In the genomic region with DNA sequence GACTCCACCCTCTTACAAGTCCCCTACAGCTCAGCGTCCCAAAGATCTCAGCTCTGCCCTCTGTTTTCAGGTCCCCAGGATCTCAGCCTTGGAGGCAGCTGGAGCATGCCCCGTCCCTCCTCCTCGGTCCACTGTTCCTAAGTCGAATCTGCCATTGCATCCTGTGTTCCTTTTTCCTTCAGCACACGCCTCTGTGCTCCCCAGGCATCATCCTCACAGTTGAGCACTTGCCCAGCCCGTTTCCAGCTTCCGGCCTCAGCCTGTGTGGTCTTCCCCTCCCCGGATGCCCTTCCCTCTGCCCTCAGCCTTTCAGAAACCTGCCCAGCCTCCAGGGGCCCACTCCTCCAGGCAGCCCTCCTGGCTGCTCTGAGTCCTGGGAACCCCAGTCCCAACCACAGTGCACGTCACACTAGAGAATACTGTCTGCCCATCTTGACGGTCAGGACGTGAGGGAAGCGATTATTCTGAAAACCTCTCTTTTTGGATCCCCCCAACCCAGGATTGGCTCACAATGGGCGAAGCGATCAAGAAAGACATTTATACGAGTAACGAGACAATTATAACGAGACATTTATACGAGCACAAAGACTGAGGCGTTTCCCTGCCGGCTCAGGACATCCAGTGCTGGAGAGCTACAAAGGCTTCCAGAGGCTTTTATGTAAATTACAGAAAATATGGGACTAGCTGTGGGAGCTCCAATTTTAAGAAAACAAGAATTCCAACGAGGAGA, we compare ENCODE assay signal across 32 cellular contexts. TPM values are rescaled to one million over a fixed set of nuclear protein-coding genes. Genes with fewer than 3 reads are reported as not detected.
DNase-seq lines count a peak whose midpoint lies in the region; ATAC-seq, FAIRE-seq and TF ChIP-seq lines count a peak whose summit lies in the region.
"Had no signal": no experiment of that assay in that cellular context is flagged by ENCODE, and none has a peak within 500 bp of the region (broad histone marks: within the 10 kb centered on the region; RNA-seq: fewer than 3 reads in every experiment).

No MANE protein-coding gene starts in this region.

- no peaks in the 10 kb centered on the region for H3K27me3 Mint-ChIP-seq in CD4-positive, CD25-positive, alpha-beta regulatory T cell
- peaks cover 12% of the 10 kb centered on the region for H3K27me3 Mint-ChIP-seq in H9 (ENCODE audit: low read depth)
- H3K27me3 Mint-ChIP-seq: type B pancreatic cell had no signal

- H3K18ac ChIP-seq in H9 (ENCODE audit: insufficient read length, low read depth, low read length) (no peak overlapping the region), H1 (ENCODE audit: extremely low read depth, low read length) (peak overlapping the region; percentile 83; the same call in 1 of the 2 replicates)

- TF ChIP-seq EP300 in H1 (IDR thresholded peaks at IDR 0.05; ENCODE audit: borderline replicate concordance in 1 of 2, low read depth in 2 of 2, low read length in 2 of 2) = no peak

- H2BK12ac ChIP-seq in H9 (ENCODE audit: insufficient read length, low read depth, low read length) (no peak overlapping the region), H1 (ENCODE audit: low read depth, low read length) (peak overlapping the region; percentile 90; the same call in 1 of the 2 replicates)

- no peak overlapping the region for H2BK120ac ChIP-seq in H9 (ENCODE audit: low read depth, low read length, poor library complexity, severe bottlenecking)
- H2BK120ac ChIP-seq in H1 (replicated peaks; ENCODE audit: low read depth, low read length) = no peak overlapping the region

- H4K91ac ChIP-seq in H9 (ENCODE audit: insufficient read length, low read depth, low read length) (no peak overlapping the region), H1 (replicated peaks; ENCODE audit: insufficient read length, low read length) (no peak overlapping the region)

- no peak overlapping the region for H3K4me3 ChIP-seq in CD4-positive, CD25-positive, alpha-beta regulatory T cell (ENCODE audit: low read depth, low read length)
- H3K4me3 ChIP-seq in H1 (ENCODE audit: extremely low read depth in 1 of 4, insufficient read depth in 2 of 4, low read depth in 3 of 4, low read length in 4 of 4) = no peak overlapping the region
- H3K4me3 ChIP-seq in osteoblast (ENCODE audit: insufficient read depth, low read length) = no peak overlapping the region
- H3K4me3 ChIP-seq: gastroesophageal sphincter, prostate gland, SJCRH30 had no signal

- H3K27ac Mint-ChIP-seq in CD4-positive, CD25-positive, alpha-beta regulatory T cell = peak overlapping the region in 2 of 3 donors; percentile 34 to 77
- peak overlapping the region in 2 of 3 experiments; percentile 40 to 56; a peak in 3 of 7 replicates for H3K27ac Mint-ChIP-seq in H9
- H3K27ac Mint-ChIP-seq: stimulated activated effector memory CD8-positive, alpha-beta T cell treated with anti-CD3 and anti-CD28 coated beads, Interleukin-12 subunit alpha, Interleukin-12 subunit beta, amount 100 ng/mL, for 72 hours; type B pancreatic cell had no signal

- H3K4me3 Mint-ChIP-seq in CD4-positive, CD25-positive, alpha-beta regulatory T cell = no peak overlapping the region
- H3K4me3 Mint-ChIP-seq in H9 = peak overlapping the region in 1 of 2 experiments; percentile 53; a peak in 2 of 5 replicates
- H3K4me3 Mint-ChIP-seq: immature natural killer cell; stimulated activated effector memory CD8-positive, alpha-beta T cell treated with anti-CD3 and anti-CD28 coated beads, Interleukin-12 subunit alpha, Interleukin-12 subunit beta, amount 100 ng/mL, for 72 hours; type B pancreatic cell had no signal

- no peaks in the 10 kb centered on the region for H3K4me1 Mint-ChIP-seq in CD4-positive, CD25-positive, alpha-beta regulatory T cell
- H3K4me1 Mint-ChIP-seq in H9 = peaks cover 14 to 25% of the 10 kb centered on the region in 2 experiments
- H3K4me1 Mint-ChIP-seq: immature natural killer cell had no signal

- H3K4me2 ChIP-seq in H9 (ENCODE audit: insufficient read depth, insufficient read length, low read length) (no peak overlapping the region), H1 (ENCODE audit: insufficient read depth in 1 of 2, low read depth in 2 of 2, low read length in 2 of 2) (peak overlapping the region; percentile 20 to 33; a peak in 3 of 4 replicates), osteoblast (ENCODE audit: insufficient read depth, low read length) (no peak overlapping the region)

- H4K8ac ChIP-seq in H9 (replicated peaks; ENCODE audit: insufficient read length, low read depth, low read length) (no peak overlapping the region), H1 (ENCODE audit: extremely low read depth, insufficient read depth, low read length) (peak overlapping the region; percentile 20; the same call in 1 of the 2 replicates)

- POLR2A ChIA-PET in H1 (lab: Charles Lee; ENCODE audit: partially characterized antibody) = interaction anchor here (0.7 to 1.8 kb wide), 4 partner anchors 9 to 33 kb away, joined by 3 to 4 read pairs (median 4); no protein-coding TSS in a partner anchor

- H3K9ac ChIP-seq in H9 (ENCODE audit: extremely low read depth, insufficient read length, low read length) (no peak overlapping the region), H1 (replicated peaks in 1 of 4; ENCODE audit: extremely low read depth in 1 of 4, low read depth in 3 of 4, low read length in 3 of 4) (no peak overlapping the region; a peak in 1 of 7 replicates)

- intact Hi-C loops in left colon (cut with DNase I, micrococcal nuclease) = no loop called here

- no peak for TF ChIP-seq POLR2A in H1 (IDR thresholded peaks at IDR 0.05; ENCODE audit: control extremely low read depth in 1 of 2, low read depth in 2 of 2, low read length in 2 of 2)

- TF ChIP-seq CTCF in H9 (conservative IDR thresholded peaks at IDR 0.05) = no peak
- no peak for TF ChIP-seq CTCF in H1 (IDR thresholded peaks at IDR 0.05; ENCODE audit: control extremely low read depth in 1 of 3, insufficient read depth in 1 of 3, low read depth in 1 of 3, low read length in 3 of 3)
- TF ChIP-seq CTCF in osteoblast (IDR thresholded peaks at IDR 0.05; ENCODE audit: extremely low read depth, low read depth, low read length) = no peak

- H3K23ac ChIP-seq in H9 (ENCODE audit: insufficient read length, low read depth, low read length) (no peak overlapping the region), H1 (ENCODE audit: insufficient read length) (no peak overlapping the region)

- H3K79me2 ChIP-seq in H9 (ENCODE audit: insufficient read depth, low read length) = no peaks in the 10 kb centered on the region
- H3K79me2 ChIP-seq in H1 (ENCODE audit: control insufficient read depth in 1 of 2, insufficient read depth in 2 of 2, low read length in 2 of 2) = no peaks in the 10 kb centered on the region
- H3K79me2 ChIP-seq in osteoblast (ENCODE audit: insufficient read depth, low read length) = no peaks in the 10 kb centered on the region

- H3K4me1 ChIP-seq in CD4-positive, CD25-positive, alpha-beta regulatory T cell (ENCODE audit: control insufficient read depth, insufficient read depth, low read length, poor library complexity, severe bottlenecking) = no peaks in the 10 kb centered on the region
- H3K4me1 ChIP-seq in H9 (ENCODE audit: insufficient read depth, low read length) (0 out of 2 replicates have a peak, but pooled peaks cover 2% of the 10 kb centered on the region), H1 (replicated peaks in 1 of 4; ENCODE audit: control insufficient read depth in 3 of 4, insufficient read depth in 4 of 4, low read length in 3 of 4) (peaks cover 4 to 20% (median 15%) of the 10 kb centered on the region in 4 experiments), osteoblast (ENCODE audit: insufficient read depth, low read length) (no peaks in the 10 kb centered on the region)
- H3K4me1 ChIP-seq: prostate gland, SJCRH30 had no signal

- H2AK5ac ChIP-seq in H9 (ENCODE audit: insufficient read length, low read length) (no peak overlapping the region), H1 (ENCODE audit: low read depth, low read length) (peak overlapping the region; percentile 65; the same call in 1 of the 2 replicates)

- H3K9me3 ChIP-seq in CD4-positive, CD25-positive, alpha-beta regulatory T cell (ENCODE audit: control insufficient read depth in 2 of 2, low read length in 2 of 2) = no peaks in the 10 kb centered on the region
- H3K9me3 ChIP-seq in H9 (ENCODE audit: control insufficient read depth, low read depth, low read length) (no peaks in the 10 kb centered on the region), H1 (ENCODE audit: insufficient read depth in 2 of 2, low read depth in 1 of 2, low read length in 1 of 2) (no peaks in the 10 kb centered on the region), osteoblast (ENCODE audit: low read depth, low read length) (no peaks in the 10 kb centered on the region)
- H3K9me3 ChIP-seq: gastroesophageal sphincter, prostate gland, SJCRH30 had no signal

- CTCF ChIA-PET in H1 (lab: Charles Lee; ENCODE audit: partially characterized antibody) = interaction anchor here (0.7 to 4.4 kb wide), 15 partner anchors 8 to 162 kb away, joined by 3 to 29 read pairs (median 4); no protein-coding TSS in a partner anchor

- H4K20me1 ChIP-seq in H9 (ENCODE audit: control insufficient read depth, insufficient read depth, insufficient read length) = no peaks in the 10 kb centered on the region
- H4K20me1 ChIP-seq in H1 (replicated peaks in 1 of 2; ENCODE audit: control insufficient read depth in 1 of 2, insufficient read depth in 2 of 2, low read length in 2 of 2) = no peaks in the 10 kb centered on the region
- H4K20me1 ChIP-seq in osteoblast (ENCODE audit: insufficient read depth, low read length) = no peaks in the 10 kb centered on the region

- no peak for DNase-seq in CD4-positive, CD25-positive, alpha-beta regulatory T cell
- DNase-seq in H9 (no peak), H1 (ENCODE audit: low read depth in 1 of 2, low spot score in 2 of 2) (no peak), osteoblast (ENCODE audit: insufficient read length, low spot score, missing footprints) (peak; percentile 26), left colon (no peak), hepatic stellate cell (ENCODE audit: low spot score) (no peak)
- no peak for DNase-seq in activated T-cell treated with anti-CD3 and anti-CD28 coated beads, Interleukin-2, amount 50 U/mL, for 1 hour
- DNase-seq: activated CD4-positive, alpha-beta T cell treated with anti-CD3 and anti-CD28 coated beads for 4 hours; activated CD8-positive, alpha-beta memory T cell treated with anti-CD3 and anti-CD28 coated beads for 24 hours; activated effector memory CD4-positive, alpha-beta T cell treated with Interleukin-2 at 50 U/mL for 16 hours; activated T-cell treated with anti-CD3 and anti-CD28 coated beads for 4 hours; C1 segment of cervical spinal cord; central memory CD4-positive, alpha-beta T cell; COR-L47; DMS79; GDM1; hypothalamus; immature natural killer cell; mesendoderm; NCI-H1048; NCI-H2107; NCI-H446; NCI-H748 treated with DMSO at 0.1 percent for 48 hours; SJCRH30; SW 1271 had no signal

- H3K4ac ChIP-seq in H9 (ENCODE audit: low read depth, low read length) (no peak overlapping the region), H1 (replicated peaks; ENCODE audit: insufficient read length, low read depth, low read length) (no peak overlapping the region)

- no peak overlapping the region for H4K5ac ChIP-seq in H9 (ENCODE audit: insufficient read length, low read depth, low read length)
- H4K5ac ChIP-seq in H1 (ENCODE audit: insufficient read length, low read depth, low read length) = no peak overlapping the region

- FAIRE-seq in H1 (lab: Jason Lieb, UNC) = no peak
- FAIRE-seq: endothelial cell of umbilical vein had no signal

- no peak overlapping the region for H3K27ac ChIP-seq in CD4-positive, CD25-positive, alpha-beta regulatory T cell (ENCODE audit: insufficient read depth, low read length, poor library complexity, severe bottlenecking)
- H3K27ac ChIP-seq in H9 (ENCODE audit: insufficient read length, low read depth, low read length) (no peak overlapping the region), H1 (ENCODE audit: low read depth, low read length) (no peak overlapping the region), osteoblast (ENCODE audit: low read depth, low read length) (no peak overlapping the region)
- H3K27ac ChIP-seq: prostate gland, SJCRH30 had no signal

- H3K36me3 ChIP-seq in CD4-positive, CD25-positive, alpha-beta regulatory T cell (ENCODE audit: control insufficient read depth, insufficient read depth, low read length) = no peaks in the 10 kb centered on the region
- H3K36me3 ChIP-seq in H1 (ENCODE audit: control insufficient read depth in 2 of 4, insufficient read depth in 4 of 4, low read length in 3 of 4) = no peaks in the 10 kb centered on the region
- no peaks in the 10 kb centered on the region for H3K36me3 ChIP-seq in osteoblast (ENCODE audit: insufficient read depth, low read length)
- H3K36me3 ChIP-seq: gastroesophageal sphincter, prostate gland, SJCRH30 had no signal

- no peaks in the 10 kb centered on the region for H3K27me3 ChIP-seq in CD4-positive, CD25-positive, alpha-beta regulatory T cell (ENCODE audit: control insufficient read depth, insufficient read depth, low read length)
- H3K27me3 ChIP-seq in H9 (ENCODE audit: insufficient read depth, low read length) (no peaks in the 10 kb centered on the region), H1 (replicated peaks in 1 of 4; ENCODE audit: control insufficient read depth in 3 of 4, extremely low read depth in 1 of 4, insufficient read depth in 3 of 4, low read length in 3 of 4) (no peaks in the 10 kb centered on the region), osteoblast (ENCODE audit: insufficient read depth, low read length) (no peaks in the 10 kb centered on the region)
- H3K27me3 ChIP-seq: gastroesophageal sphincter, SJCRH30 had no signal

- WGBS in H9 (ENCODE audit: extremely low coverage, insufficient read length, low lambda C conversion rate) = no CpG with 5 or more reads among the region's 21 CpGs
- WGBS in H1 (ENCODE audit: extremely low coverage in 1 of 2, insufficient coverage in 1 of 2, insufficient read length in 1 of 2, insufficient replicate concordance in 2 of 2, low coverage in 1 of 2, low lambda C conversion rate in 2 of 2, missing lambda C conversion rate in 1 of 2), 2 experiments = 71% methylated on average over 21 of the region's 21 CpGs; no CpG with 5 or more reads in 1 of the 2 experiments

- no peak overlapping the region for H2AFZ ChIP-seq in H9 (ENCODE audit: low read length)
- no peak overlapping the region for H2AFZ ChIP-seq in H1 (ENCODE audit: low read length)
- H2AFZ ChIP-seq in osteoblast (ENCODE audit: low read length) = no peak overlapping the region

- no peak overlapping the region for H3T11ph ChIP-seq in H9 (ENCODE audit: low read length)

- H3K14ac ChIP-seq in H9 (ENCODE audit: insufficient read depth, low read length) (no peak overlapping the region), H1 (ENCODE audit: insufficient read length) (no peak overlapping the region)

- ATAC-seq in CD4-positive, CD25-positive, alpha-beta regulatory T cell (ENCODE audit: low read depth in 2 of 2) = no peak
- no peak for ATAC-seq in left colon
- ATAC-seq: gastroesophageal sphincter; left lobe of liver; Panc1; stimulated activated effector memory CD8-positive, alpha-beta T cell treated with anti-CD3 and anti-CD28 coated beads, Interleukin-12 subunit alpha, Interleukin-12 subunit beta, amount 100 ng/mL, for 72 hours had no signal

- H2BK5ac ChIP-seq in H9 (ENCODE audit: insufficient read length, low read length) (no peak overlapping the region), H1 (ENCODE audit: low read depth, low read length) (peak overlapping the region; percentile 20)

- no peaks in the 10 kb centered on the region for H3K79me1 ChIP-seq in H9 (ENCODE audit: insufficient read depth, low read depth, low read length, poor library complexity, severe bottlenecking)
- no peaks in the 10 kb centered on the region for H3K79me1 ChIP-seq in H1 (ENCODE audit: low read depth, low read length)

- peaks cover 0 to 7% (median 0%) of the 10 kb centered on the region in 7 donors for H3K9me3 Mint-ChIP-seq in CD4-positive, CD25-positive, alpha-beta regulatory T cell
- peaks cover 15% of the 10 kb centered on the region in 2 experiments; a peak in 4 of 5 replicates for H3K9me3 Mint-ChIP-seq in H9
- H3K9me3 Mint-ChIP-seq: immature natural killer cell had no signal

- no peak overlapping the region for H2BK15ac ChIP-seq in H9 (ENCODE audit: low read depth, low read length)
- 0 out of 2 replicates have a peak overlapping the region, but pooled peaks have one; percentile 61 for H2BK15ac ChIP-seq in H1 (ENCODE audit: low read length)

- no peak overlapping the region for H3K56ac ChIP-seq in H9 (ENCODE audit: insufficient read length, low read depth, low read length)
- no peak overlapping the region for H3K56ac ChIP-seq in H1 (replicated peaks; ENCODE audit: insufficient read length, low read depth, low read length)

- no peaks in the 10 kb centered on the region for H3K23me2 ChIP-seq in H9 (ENCODE audit: insufficient read length, low read depth, low read length, poor library complexity, severe bottlenecking)
- no peaks in the 10 kb centered on the region for H3K23me2 ChIP-seq in H1 (ENCODE audit: low read depth, low read length)

- H2BK20ac ChIP-seq in H9 (ENCODE audit: low read depth, low read length, poor library complexity, severe bottlenecking) (no peak overlapping the region), H1 (ENCODE audit: low read length) (no peak overlapping the region)

- no peak for TF ChIP-seq RAD21 in H1 (IDR thresholded peaks at IDR 0.05 in 1 of 2, conservative IDR thresholded peaks at IDR 0.05 in 1 of 2; ENCODE audit: low read depth in 2 of 2, low read length in 2 of 2)

- H3K36me3 Mint-ChIP-seq in CD4-positive, CD25-positive, alpha-beta regulatory T cell = no peaks in the 10 kb centered on the region
- H3K36me3 Mint-ChIP-seq in H9 (ENCODE audit: insufficient read depth in 1 of 3, low read depth in 3 of 3) = peaks cover 0 to 3% (median 0%) of the 10 kb centered on the region in 3 experiments; a peak in 2 of 7 replicates
- H3K36me3 Mint-ChIP-seq: stimulated activated effector memory CD8-positive, alpha-beta T cell treated with anti-CD3 and anti-CD28 coated beads, Interleukin-12 subunit alpha, Interleukin-12 subunit beta, amount 100 ng/mL, for 72 hours had no signal

RNA-seq across cellular contexts. Expression of gene RPH3AL, which starts 41.3 kb away (rescaled TPM):
- total RNA-seq in CD4-positive, CD25-positive, alpha-beta regulatory T cell = 5.6 TPM
- polyA plus RNA-seq in CD4-positive, CD25-positive, alpha-beta regulatory T cell = 1 to 10 TPM in 2 of 4 donors, under 1 TPM in 2; 0.65 to 4.8 (median 1.9) TPM
- total RNA-seq in H9 (2021) (2.3 and 3.0 TPM in 2 replicates), osteoblast (2.9 and 3.2 TPM in 2 replicates), left colon (10 to 100 TPM; 32.7 to 42.3 TPM)
- total RNA-seq in H1 (2021; fragmentation: NEBNext Ultra II Directional; extraction: Animal tissue kit (Norgen Biotek cat#: 25700)) = 5.6 and 6.1 TPM in 2 replicates
- 5.8 and 10.7 TPM in 2 replicates for polyA plus RNA-seq in H1 (2011; rRNA removed)
- 6.1 TPM for polyA plus RNA-seq in H1 (2011; cell fraction: cytosol; rRNA removed)
- 8.3 TPM for polyA plus RNA-seq in H1 (2011; cell fraction: nucleus; rRNA removed)
- polyA plus RNA-seq in H1 (2012, experiment 1 of 2) = 4.1 to 6.5 TPM (median 4.9 TPM) in 4 replicates
- polyA plus RNA-seq in H1 (2012, experiment 2 of 2) = 6.6 TPM
- polyA plus RNA-seq in H1 (2013, experiment 1 of 2) = 3.9 TPM
- 4.0 TPM for polyA plus RNA-seq in H1 (2013, experiment 2 of 2)
- 2.3 and 2.7 TPM in 2 replicates for polyA minus RNA-seq in H1 (2011; rRNA and poly(A)+ RNA removed)
- polyA minus RNA-seq in H1 (2011; cell fraction: cytosol; rRNA and poly(A)+ RNA removed) = 4.3 TPM
- 9.9 TPM for polyA minus RNA-seq in H1 (2011; cell fraction: nucleus; rRNA and poly(A)+ RNA removed)

Comparison
In these comparisons a context has a peak if more than half of its experiments do, and no peak if none do; other contexts are left out.
1. H3K4me2 ChIP-seq: peak in H1 (2 of 2); none in H9 (single experiment) and osteoblast (single experiment).